In the genomic region with DNA sequence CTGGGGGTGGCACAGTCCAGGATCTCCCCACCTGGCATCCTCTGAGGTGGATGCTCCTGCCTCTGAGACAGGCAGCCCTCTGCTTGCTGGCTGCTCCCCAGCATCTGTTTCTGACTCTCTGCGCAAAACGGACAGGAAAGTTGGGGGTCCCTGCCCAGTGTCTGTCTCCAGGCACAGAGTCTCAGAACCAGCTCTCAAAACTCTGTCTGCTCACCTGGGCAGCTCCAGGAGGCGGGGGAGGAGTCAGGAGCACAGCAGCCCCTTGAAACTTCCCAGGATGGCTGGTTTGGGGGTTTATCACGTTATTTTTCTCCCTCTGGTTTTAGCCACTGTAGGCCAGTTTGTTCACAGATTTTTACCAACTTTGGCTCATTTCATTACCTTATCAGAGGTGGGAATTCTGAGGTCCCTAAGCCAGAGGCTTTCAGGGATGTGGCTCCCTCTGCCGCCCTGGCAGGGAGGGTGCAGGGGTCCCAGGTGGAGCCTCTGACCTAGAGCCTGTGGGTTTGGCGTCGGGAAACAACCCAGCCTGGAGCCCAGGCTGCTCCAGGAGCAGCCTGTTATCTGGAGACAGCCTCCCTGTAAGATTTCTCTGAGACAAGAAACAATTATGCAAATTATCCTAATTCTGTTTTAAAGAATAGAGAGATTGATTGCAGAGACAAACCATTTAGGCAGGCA, we compare ENCODE assay signal across 8 cellular contexts.
A peak's percentile ranks its signal among the peaks of the same experiment; 100 is the strongest.
DNase-seq lines count a peak whose midpoint lies in the region; ATAC-seq and TF ChIP-seq lines count a peak whose summit lies in the region.
"Not testable (repeated sequence)": the region's sequence is repeated elsewhere in the genome, so short reads cannot be mapped to it uniquely, and the experiment has no call there.

No MANE protein-coding gene starts in this region.

- peaks cover 46% of the 10 kb centered on the region for H3K4me1 Mint-ChIP-seq in CD14-positive monocyte
- H3K4me1 Mint-ChIP-seq in mesothelial cell of epicardium: not testable (repeated sequence)

- CTCF ChIA-PET in PC-9 (lab: Charles Lee): not testable (repeated sequence)

- H3K4me1 ChIP-seq in PC-9 (replicated peaks; ENCODE audit: insufficient read depth); hepatocyte (ENCODE audit: insufficient read depth); upper lobe of right lung: not testable (repeated sequence)

- intact Hi-C loops in CD14-positive monocyte (cut with micrococcal nuclease); PC-9 (cut with micrococcal nuclease; ENCODE audit: unreplicated experiment); upper lobe of right lung (cut with DNase I): not testable (repeated sequence)

- not testable (repeated sequence) for H3K27ac ChIP-seq in PC-9, brain microvascular endothelial cell, hepatocyte, upper lobe of right lung

- H3K4me3 ChIP-seq in PC-9; brain microvascular endothelial cell (ENCODE audit: low read depth, low read length); hepatocyte; upper lobe of right lung: not testable (repeated sequence)

- DNase-seq in CD14-positive monocyte (ENCODE audit: low spot score) (peak; percentile 35), GM20000 (ENCODE audit: low spot score) (peak; percentile 7), NCI-H1417 (lab: John Stamatoyannopoulos, UW) (peak; percentile 3 to 43 (median 15)), PC-9 (peak in 1 of 2 experiments; percentile 35), hepatocyte (ENCODE audit: low spot score) (peak; percentile 38), upper lobe of right lung (peak; percentile 69)
- DNase-seq in brain microvascular endothelial cell; mesothelial cell of epicardium (ENCODE audit: low spot score in 2 of 2, unreplicated experiment in 2 of 2): not testable (repeated sequence)

- in situ Hi-C loops in brain microvascular endothelial cell (cut with HindIII; ENCODE audit: low pct_ligation_motif_present, low sequenced_read_pairs): not testable (repeated sequence)

- not testable (repeated sequence) for H3K36me3 ChIP-seq in PC-9 (ENCODE audit: low read depth); brain microvascular endothelial cell (replicated peaks); hepatocyte (replicated peaks; ENCODE audit: insufficient read depth, low read depth); upper lobe of right lung

- POLR2A ChIA-PET in PC-9 (lab: Charles Lee; ENCODE audit: unreplicated experiment): not testable (repeated sequence)

- not testable (repeated sequence) for BruUV-seq in PC-9 (replicated peaks; lab: Mats Ljungman, UMichigan)

- H3K27ac Mint-ChIP-seq in CD14-positive monocyte: peak overlapping the region in 3 of 7 donors; percentile 7 to 50 (median 46)
- not testable (repeated sequence) for H3K27ac Mint-ChIP-seq in mesothelial cell of epicardium

- H3K9me3 Mint-ChIP-seq in CD14-positive monocyte, mesothelial cell of epicardium: not testable (repeated sequence)

- not testable (repeated sequence) for H2AFZ ChIP-seq in PC-9, hepatocyte

- H3K36me3 Mint-ChIP-seq in CD14-positive monocyte, mesothelial cell of epicardium: not testable (repeated sequence)

- not testable (repeated sequence) for H3K9me3 ChIP-seq in PC-9 (ENCODE audit: insufficient read depth, low read depth); hepatocyte (ENCODE audit: low read depth); upper lobe of right lung

- not testable (repeated sequence) for H3K9me2 ChIP-seq in PC-9 (ENCODE audit: insufficient read depth); hepatocyte (replicated peaks; ENCODE audit: insufficient read depth)

- H4K20me1 ChIP-seq in PC-9 (ENCODE audit: insufficient read depth); hepatocyte (ENCODE audit: insufficient read depth, poor library complexity, severe bottlenecking): not testable (repeated sequence)

- not testable (repeated sequence) for H3K4me2 ChIP-seq in PC-9, hepatocyte

- TF ChIP-seq CTCF in CD14-positive monocyte (IDR thresholded peaks at IDR 0.05); GM20000 (IDR thresholded peaks at IDR 0.05; ENCODE audit: extremely low read depth, missing control alignments): not testable (repeated sequence)
- TF ChIP-seq CTCF in PC-9 (conservative IDR thresholded peaks at IDR 0.05): peak; percentile 43
- TF ChIP-seq CTCF in brain microvascular endothelial cell (IDR thresholded peaks at IDR 0.05; ENCODE audit: low read depth, low read length, missing control alignments): peak; percentile 4
- TF ChIP-seq CTCF in hepatocyte (IDR thresholded peaks at IDR 0.05; ENCODE audit: poor library complexity): peak; percentile 34
- peak; percentile 22 for TF ChIP-seq CTCF in mesothelial cell of epicardium (IDR thresholded peaks at IDR 0.05; ENCODE audit: unreplicated experiment)
- TF ChIP-seq CTCF in upper lobe of right lung (IDR thresholded peaks at IDR 0.05): peak; percentile 28

- WGBS in hepatocyte (ENCODE audit: low lambda C conversion rate, missing lambda C conversion rate): 47% methylated on average over 7 of the region's 7 CpGs

- not testable (repeated sequence) for H3K27me3 ChIP-seq in PC-9 (ENCODE audit: insufficient read depth, low read depth); brain microvascular endothelial cell (replicated peaks); hepatocyte; upper lobe of right lung

- peak; percentile 40 for ATAC-seq in upper lobe of right lung

- H3K27me3 Mint-ChIP-seq in CD14-positive monocyte (ENCODE audit: low read depth in 3 of 3): not testable (repeated sequence)
- peaks cover 13% of the 10 kb centered on the region for H3K27me3 Mint-ChIP-seq in mesothelial cell of epicardium (ENCODE audit: low read depth)

- not testable (repeated sequence) for H3F3A ChIP-seq in PC-9 (ENCODE audit: insufficient read depth, low read depth)

- H3K4me3 Mint-ChIP-seq in CD14-positive monocyte, mesothelial cell of epicardium: not testable (repeated sequence)

- H3K79me2 ChIP-seq in PC-9 (ENCODE audit: low read depth); hepatocyte: not testable (repeated sequence)
